Comparison of ENCODE assay signal across 1 cellular context in genomic region chr7:22564511-22565045, GRCh38.
TF ChIP-seq lines count a peak whose summit lies in the region.

No MANE protein-coding gene starts in this region.

TF ChIP-seq in H1, 55 proteins besides CTCF, POLR2A, EP300 and RAD21 (continued from another document):
- no peak for TF ChIP-seq YY1 (IDR thresholded peaks at IDR 0.05; ENCODE audit: low read depth, low read length)
